ENCODE assay signal across 8 cellular contexts in the genomic region with DNA sequence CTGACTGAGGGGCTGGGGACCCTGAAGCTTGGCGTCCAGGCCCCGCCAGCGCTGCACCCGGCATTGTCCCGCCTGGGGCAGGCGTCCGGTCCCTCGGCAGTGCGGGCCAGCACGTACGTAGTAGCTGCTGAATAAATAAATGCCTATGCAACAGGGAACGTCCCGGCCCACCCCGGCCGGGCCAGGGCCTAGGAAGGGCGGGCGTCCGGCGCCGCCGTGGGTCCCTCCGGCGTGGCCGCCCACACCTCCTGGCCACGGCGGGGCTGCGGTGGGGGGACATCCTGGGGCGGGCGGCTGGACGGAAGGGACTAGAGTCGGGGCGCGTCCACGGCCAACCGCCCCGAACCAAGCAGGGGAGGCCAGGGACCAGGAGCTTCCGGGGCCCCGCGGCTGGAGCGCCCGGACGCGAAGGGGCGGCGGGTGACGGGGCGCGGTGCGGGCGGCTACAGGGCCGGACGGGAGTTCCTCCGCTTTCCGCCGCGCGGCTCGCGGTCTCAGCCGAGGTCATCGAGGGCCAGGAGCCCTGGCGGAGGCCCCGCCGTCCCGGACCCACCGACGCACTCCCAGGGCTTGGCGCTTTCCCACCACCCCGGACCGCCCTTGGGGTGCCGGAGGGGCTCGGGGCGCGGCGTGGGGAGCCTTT. TPM values are rescaled to one million over a fixed set of nuclear protein-coding genes. Genes with fewer than 3 reads are reported as not detected.
DNase-seq lines count a peak whose midpoint lies in the region; TF ChIP-seq lines count a peak whose summit lies in the region.

No MANE protein-coding gene starts in this region.

- H3K4me1 Mint-ChIP-seq in brain: peaks cover 26% of the 10 kb centered on the region

- TF ChIP-seq CTCF in HFF-Myc (IDR thresholded peaks at IDR 0.05; ENCODE audit: low read depth, low read length, missing control alignments) (no peak), brain (conservative IDR thresholded peaks at IDR 0.05) (no peak)

- no peaks in the 10 kb centered on the region for H3K36me3 Mint-ChIP-seq in brain

- H3K27ac Mint-ChIP-seq in brain: no peak overlapping the region

- H3K9ac ChIP-seq in SK-N-MC (ENCODE audit: insufficient read length) (peak overlapping the region; percentile 79), skeletal muscle tissue (ENCODE audit: low read depth in 1 of 3, low read length in 3 of 3) (peak overlapping the region; percentile 80 to 86 (median 84))

- H3K27me3 ChIP-seq in skeletal muscle tissue (ENCODE audit: control insufficient read depth in 3 of 3, insufficient read depth in 3 of 3, low read length in 3 of 3): no peaks in the 10 kb centered on the region

- H3K27me3 Mint-ChIP-seq in brain: peaks cover 50% of the 10 kb centered on the region

- H3K4me1 ChIP-seq in skeletal muscle tissue (ENCODE audit: control insufficient read depth in 3 of 3, insufficient read depth in 3 of 3, low read length in 3 of 3): peaks cover 8 to 12% (median 11%) of the 10 kb centered on the region in 3 donors

- peak overlapping the region; percentile 91 for H3K27ac ChIP-seq in SK-N-MC
- H3K27ac ChIP-seq in skeletal muscle tissue (ENCODE audit: low read depth, low read length): peak overlapping the region; percentile 82

- H3K4me3 Mint-ChIP-seq in brain: peak overlapping the region; percentile 75 to 83 (median 79)

- DNase-seq in EH (ENCODE audit: low read depth): peak; percentile 75
- DNase-seq in HFF-Myc (ENCODE audit: extremely low read depth, low read depth): no peak
- no peak for DNase-seq in SK-N-MC (ENCODE audit: low read depth, low spot score)
- DNase-seq in NCI-H1694 treated with DMSO at 0.1 percent for 48 hours (lab: John Stamatoyannopoulos, UW): no peak
- no peak for DNase-seq in NCI-H446 (lab: John Stamatoyannopoulos, UW)

- peak overlapping the region; percentile 85 for H3K4me3 ChIP-seq in HFF-Myc (replicated peaks; ENCODE audit: low read depth, low read length)
- H3K4me3 ChIP-seq in SK-N-MC: peak overlapping the region; percentile 97
- peak overlapping the region; percentile 89 for H3K4me3 ChIP-seq in iPS-18c (ENCODE audit: insufficient read depth, low read depth, low read length)
- peak overlapping the region; percentile 79 to 86 (median 84) for H3K4me3 ChIP-seq in skeletal muscle tissue (ENCODE audit: low read length in 3 of 3)

- H3K36me3 ChIP-seq in SK-N-MC (ENCODE audit: insufficient read depth, low read length) (no peaks in the 10 kb centered on the region), skeletal muscle tissue (ENCODE audit: control insufficient read depth in 3 of 3, insufficient read depth in 3 of 3, low read length in 3 of 3) (no peaks in the 10 kb centered on the region)

- H3K9me3 Mint-ChIP-seq in brain: peaks cover 0 to 6% (median 0%) of the 10 kb centered on the region in 5 experiments

- H3K9me3 ChIP-seq in SK-N-MC (ENCODE audit: low read depth, low read length) (no peaks in the 10 kb centered on the region), iPS-18c (ENCODE audit: control insufficient read depth, insufficient read depth, low read length) (no peaks in the 10 kb centered on the region), skeletal muscle tissue (ENCODE audit: control insufficient read depth in 3 of 3, low read length in 3 of 3) (no peaks in the 10 kb centered on the region)

RNA-seq across cellular contexts. Expression of gene WWC2, which starts 0.9 kb away (rescaled TPM):
- polyA plus RNA-seq in brain (ENCODE audit: insufficient read depth, low read depth, low replicate concordance): 1.9 TPM
- total RNA-seq in skeletal muscle tissue: 15.1 TPM
